ENCODE assay signal across 10 cellular contexts in the genomic region with DNA sequence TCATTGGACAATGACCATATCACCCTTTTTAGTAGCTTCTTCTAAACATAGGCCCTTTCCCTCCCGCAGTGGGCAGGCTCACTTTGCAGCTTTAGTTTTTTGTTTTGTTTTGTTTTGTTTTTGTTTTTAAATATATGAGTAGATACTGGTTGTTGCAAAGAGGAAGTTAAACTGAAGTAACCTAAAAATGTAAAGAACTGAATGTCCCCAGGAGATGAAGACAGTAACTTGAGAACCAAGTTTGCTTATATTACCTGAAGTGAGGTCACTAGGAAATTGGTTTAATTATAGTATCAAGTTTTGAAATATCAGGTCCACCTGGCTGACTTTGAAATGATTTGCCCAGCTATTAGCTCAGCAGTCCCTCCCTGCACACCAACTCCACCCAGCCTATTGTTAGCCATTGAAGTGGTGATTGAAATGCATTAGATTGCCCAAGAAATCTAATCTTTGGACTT. TPM values are rescaled to one million over a fixed set of nuclear protein-coding genes. Genes with fewer than 3 reads are reported as not detected.
DNase-seq lines count a peak whose midpoint lies in the region; ATAC-seq, FAIRE-seq and TF ChIP-seq lines count a peak whose summit lies in the region.
"Had no signal": no experiment of that assay in that cellular context is flagged by ENCODE, and none has a peak within 500 bp of the region (broad histone marks: within the 10 kb centered on the region; RNA-seq: fewer than 3 reads in every experiment).

No MANE protein-coding gene starts in this region.

- dilution Hi-C loops in IMR-90 (cut with HindIII; ENCODE audit: low sequenced_read_pairs, unreplicated experiment), result no loop called here

- H2BK15ac ChIP-seq in IMR-90 (ENCODE audit: low read depth, low read length), result no peak overlapping the region

- DNase-seq in NCI-H2029 (lab: John Stamatoyannopoulos, UW), result peak; percentile 59
- DNase-seq in NCI-H2029 treated with DMSO at 0.1 percent for 48 hours (lab: John Stamatoyannopoulos, UW), result no peak
- no peak for DNase-seq in IMR-90
- DNase-seq in GM12878 (ENCODE audit: low read depth, low spot score), result no peak
- no peak for DNase-seq in spleen
- DNase-seq in HUDEP-2 (lab: John Stamatoyannopoulos, UW; ENCODE audit: unreplicated experiment in 76 of 76), result no peak
- DNase-seq in EL, result no peak
- DNase-seq in NCI-H1092 treated with DMSO at 0.1 percent for 48 hours (lab: John Stamatoyannopoulos, UW), result no peak
- DNase-seq: NCI-H345 had no signal

- TF ChIP-seq EP300 in GM12878 (IDR thresholded peaks at IDR 0.05; ENCODE audit: borderline replicate concordance in 1 of 2, control insufficient read depth in 1 of 2, low read depth in 2 of 2, low read length in 2 of 2), result no peak

- H3K36me3 ChIP-seq in IMR-90 (ENCODE audit: control insufficient read depth, insufficient read depth, low read length) (no peaks in the 10 kb centered on the region), GM12878 (ENCODE audit: control insufficient read depth in 2 of 2, insufficient read depth in 2 of 2, low read length in 1 of 2) (peaks cover 2 to 8% of the 10 kb centered on the region in 2 experiments; a peak in 3 of 4 replicates), spleen (peaks cover 0 to 33% (median 0%) of the 10 kb centered on the region in 6 donors)

- peaks cover 99% of the 10 kb centered on the region for H3K79me2 ChIP-seq in GM12878 (ENCODE audit: control insufficient read depth, insufficient read depth, low read length)

- H3K4ac ChIP-seq in IMR-90 (ENCODE audit: low read depth, low read length), result no peak overlapping the region

- CTCF ChIA-PET in IMR-90 (lab: Yijun Ruan, JAX), result interaction anchor here (0.8 to 1.6 kb wide), 3 partner anchors 9 to 53 kb away, joined by 3 to 5 read pairs (median 4); no protein-coding TSS in a partner anchor
- CTCF ChIA-PET in GM12878 (lab: Yijun Ruan, JAX), result interaction anchor here (0.6 to 18.7 kb wide), 7 partner anchors 10 to 997 kb away, joined by 3 to 271 read pairs (median 5); no protein-coding TSS in a partner anchor

- H3K9me1 ChIP-seq in IMR-90 (ENCODE audit: insufficient read depth, low read length), result peaks cover 12% of the 10 kb centered on the region

- H3K9ac ChIP-seq in IMR-90 (ENCODE audit: low read depth, low read length), result no peak overlapping the region
- H3K9ac ChIP-seq in GM12878 (ENCODE audit: control insufficient read depth, insufficient read depth, low read length), result no peak overlapping the region

- RAD21 ChIA-PET in GM12878 (lab: Charles Lee; ENCODE audit: unreplicated experiment), result interaction anchor here (0.9 to 1.6 kb wide), 7 partner anchors 9 to 77 kb away, joined by 3 to 12 read pairs (median 5); a partner anchor contains a TSS

- POLR2A ChIA-PET in IMR-90 (lab: Charles Lee; ENCODE audit: unreplicated experiment) (no interaction called here), GM12878 (lab: Charles Lee) (interaction anchor here (1.5 to 15.7 kb wide), 4 partner anchors 7 to 13 kb away, joined by 3 to 243 read pairs (median 29); no protein-coding TSS in a partner anchor)

- H3K4me3 ChIP-seq in IMR-90 (ENCODE audit: insufficient read depth, low read depth, low read length), result no peak overlapping the region
- peak overlapping the region; percentile 8; the same call in 1 of the 2 replicates for H3K4me3 ChIP-seq in GM12878
- H3K4me3 ChIP-seq in spleen, result peak overlapping the region in 2 of 8 donors; percentile 3 to 97

- in situ Hi-C loops in IMR-90 (cut with MboI; ENCODE audit: low sequenced_read_pairs) (no loop called here), GM12878 (cut with MboI) (no loop called here)

- no peak overlapping the region for H3K56ac ChIP-seq in IMR-90 (ENCODE audit: extremely low read depth, insufficient read depth, low read length)

- no peak overlapping the region for H3K14ac ChIP-seq in IMR-90 (replicated peaks; ENCODE audit: low read depth, low read length)

- no peak overlapping the region for H4K8ac ChIP-seq in IMR-90 (ENCODE audit: low read depth in 2 of 2, low read length in 2 of 2)

- H4K5ac ChIP-seq in IMR-90 (ENCODE audit: low read depth, low read length), result no peak overlapping the region

- H3K27ac ChIP-seq in IMR-90 (ENCODE audit: insufficient read depth, low read length) (no peak overlapping the region), GM12878 (ENCODE audit: control insufficient read depth, insufficient read depth) (peak overlapping the region; percentile 56), spleen (peak overlapping the region; percentile 95 to 100 (median 98))

- TF ChIP-seq POLR2A in IMR-90 (IDR thresholded peaks at IDR 0.05; ENCODE audit: low read depth, low read length), result 0 out of 2 replicates have a peak, but pooled peaks have one; percentile 3
- TF ChIP-seq POLR2A in GM12878 (IDR thresholded peaks at IDR 0.05; ENCODE audit: low read depth, low read length), result no peak
- peak in 2 of 3 donors; percentile 61 to 64 for TF ChIP-seq POLR2A in spleen (IDR thresholded peaks at IDR 0.05)

- no peak for TF ChIP-seq RAD21 in IMR-90 (IDR thresholded peaks at IDR 0.05; ENCODE audit: low read length)
- TF ChIP-seq RAD21 in GM12878 (IDR thresholded peaks at IDR 0.05; ENCODE audit: insufficient read depth, low read depth, low read length), result no peak

- H2AFZ ChIP-seq in IMR-90 (replicated peaks; ENCODE audit: low read length, poor library complexity) (no peak overlapping the region), GM12878 (ENCODE audit: control insufficient read depth, low read depth, low read length) (no peak overlapping the region)

- H2BK120ac ChIP-seq in IMR-90 (ENCODE audit: low read depth, low read length), result no peak overlapping the region

- no CpG with 5 or more reads among the region's 1 CpG for WGBS in IMR-90 (ENCODE audit: extremely low coverage in 2 of 2, insufficient read length in 1 of 2), 2 experiments
- WGBS in GM12878 (ENCODE audit: insufficient coverage, insufficient replicate concordance, low lambda C conversion rate, missing lambda C conversion rate), result 0% methylated on average over 1 of the region's 1 CpG
- 56 to 78% (median 68%) methylated on average over 1 of the region's 1 CpG for WGBS in spleen, 5 donors

- H2BK5ac ChIP-seq in IMR-90 (ENCODE audit: low read depth, low read length, poor library complexity, severe bottlenecking), result no peak overlapping the region

- peak; percentile 31 for FAIRE-seq in GM12878 (lab: Jason Lieb, UNC)
- FAIRE-seq: A204.1 had no signal

- H3K27me3 ChIP-seq in IMR-90 (ENCODE audit: control insufficient read depth, insufficient read depth, low read length) (no peaks in the 10 kb centered on the region), GM12878 (replicated peaks in 1 of 2; ENCODE audit: control insufficient read depth in 2 of 2, insufficient read depth in 2 of 2, low read length in 1 of 2) (no peaks in the 10 kb centered on the region), spleen (replicated peaks in 1 of 7) (no peaks in the 10 kb centered on the region)

- 0 out of 2 replicates have a peak overlapping the region, but pooled peaks have one; percentile 8 for H2AK5ac ChIP-seq in IMR-90 (ENCODE audit: low read depth, low read length)

- H4K91ac ChIP-seq in IMR-90 (ENCODE audit: insufficient read depth, low read depth, low read length), result no peak overlapping the region

- SMC1A ChIA-PET in GM12878 (lab: Charles Lee; ENCODE audit: uncharacterized antibody, unreplicated experiment), result interaction anchor here (0.9 to 18.1 kb wide), 6 partner anchors 9 to 73 kb away, joined by 3 to 426 read pairs (median 16); a partner anchor contains a TSS

- peaks cover 13% of the 10 kb centered on the region for H3K4me1 ChIP-seq in IMR-90 (ENCODE audit: control insufficient read depth, insufficient read depth, low read length)
- peaks cover 75% of the 10 kb centered on the region for H3K4me1 ChIP-seq in GM12878 (ENCODE audit: control insufficient read depth, insufficient read depth, low read length)
- H3K4me1 ChIP-seq in spleen, result peaks cover 66 to 100% (median 98%) of the 10 kb centered on the region in 6 donors

- no peak overlapping the region for H3K23ac ChIP-seq in IMR-90 (ENCODE audit: low read depth, low read length)

- no peak overlapping the region for H2AK9ac ChIP-seq in IMR-90 (replicated peaks; ENCODE audit: low read depth, low read length, poor library complexity)

- no peak overlapping the region for H3K4me2 ChIP-seq in IMR-90 (ENCODE audit: low read depth, low read length)
- H3K4me2 ChIP-seq in GM12878 (ENCODE audit: control insufficient read depth, insufficient read depth), result peak overlapping the region; percentile 83

- BruUV-seq in IMR-90 (replicated peaks; lab: Mats Ljungman, UMichigan) (no TSS peak), GM12878 (replicated peaks; lab: Mats Ljungman, UMichigan) (TSS peak; percentile 8)

- H3K79me1 ChIP-seq in IMR-90 (ENCODE audit: low read depth in 1 of 2, low read length in 2 of 2), result peaks cover 22 to 69% of the 10 kb centered on the region in 2 experiments

- H3K9me3 ChIP-seq in IMR-90 (ENCODE audit: control insufficient read depth, insufficient read depth, low read length), result no peaks in the 10 kb centered on the region
- H3K9me3 ChIP-seq in GM12878 (replicated peaks; ENCODE audit: control insufficient read depth, insufficient read depth, low read length), result no peaks in the 10 kb centered on the region
- no peaks in the 10 kb centered on the region for H3K9me3 ChIP-seq in spleen

- H4K20me1 ChIP-seq in IMR-90 (ENCODE audit: insufficient read depth, low read length), result peaks cover 32% of the 10 kb centered on the region; the same call in 1 of the 2 replicates
- no peaks in the 10 kb centered on the region; the same call in 1 of the 2 replicates for H4K20me1 ChIP-seq in GM12878 (ENCODE audit: control insufficient read depth, insufficient read depth)

- ATAC-seq in IMR-90 (ENCODE audit: low read depth) (no peak), GM12878 (peak; percentile 33)

- TF ChIP-seq CTCF in IMR-90 (conservative IDR thresholded peaks at IDR 0.05; ENCODE audit: low read depth, low read length) (no peak), GM12878 (IDR thresholded peaks at IDR 0.05 in 2 of 3, conservative IDR thresholded peaks at IDR 0.05 in 1 of 3; ENCODE audit: control insufficient read depth in 2 of 3, extremely low read depth in 1 of 3, insufficient read depth in 1 of 3, low read depth in 3 of 3, low read length in 3 of 3) (no peak), spleen (IDR thresholded peaks at IDR 0.05 in 8 of 11, conservative IDR thresholded peaks at IDR 0.05 in 3 of 11) (no peak)

- no peak overlapping the region for H2BK20ac ChIP-seq in IMR-90 (ENCODE audit: low read depth, low read length)

- H3K18ac ChIP-seq in IMR-90 (ENCODE audit: low read depth, low read length), result no peak overlapping the region

- intact Hi-C loops in IMR-90 (cut with micrococcal nuclease), result no loop called here
- intact Hi-C loops in GM12878 (cut with micrococcal nuclease; ENCODE audit: unreplicated experiment), result no loop called here
- intact Hi-C loops in spleen (cut with DNase I; ENCODE audit: low total_unique reads), result no loop called here

RNA-seq across cellular contexts. Expression of a gene that starts 18.2 kb away (rescaled TPM):
- total RNA-seq in IMR-90 (2012; rRNA removed), result 30.1 and 33.6 TPM in 2 replicates
- polyA plus RNA-seq in IMR-90 (2012; rRNA removed), result 29.1 and 31.0 TPM in 2 replicates
- 15.8 and 20.4 TPM in 2 replicates for polyA plus RNA-seq in IMR-90 (2012; cell fraction: cytosol; rRNA removed)
- 20.5 and 30.1 TPM in 2 replicates for polyA plus RNA-seq in IMR-90 (2012; cell fraction: nucleus; rRNA removed; ENCODE audit: low replicate concordance)
- total RNA-seq in GM12878 (2013; cell fraction: nucleolus; rRNA removed), result 113 and 116 TPM in 2 replicates
- 103 and 107 TPM in 2 replicates for total RNA-seq in GM12878 (2014; rRNA removed)
- total RNA-seq in GM12878 (2014; rRNA removed; fragmentation: Illumina TruSeq; extraction: Trizol), result 92.9 and 97.1 TPM in 2 replicates
- 115 and 121 TPM in 2 replicates for total RNA-seq in GM12878 (2021)
- 97.2 TPM for polyA plus RNA-seq in GM12878 (2011; ENCODE audit: low read depth)
- 103 and 120 TPM in 2 replicates for polyA plus RNA-seq in GM12878 (2011; rRNA removed)
- 116 and 137 TPM in 2 replicates for polyA plus RNA-seq in GM12878 (2011; cell fraction: cytosol; rRNA removed)
- polyA plus RNA-seq in GM12878 (2011; cell fraction: nucleus; rRNA removed), result 79.9 and 86.8 TPM in 2 replicates
- 109 and 156 TPM in 2 replicates for polyA plus RNA-seq in GM12878 (2012)
- polyA plus RNA-seq in GM12878 (2014; fragmentation: Illumina TruSeq; extraction: Trizol), result 177 and 223 TPM in 2 replicates
- polyA plus RNA-seq in GM12878 (2014; fragmentation: Nextera tagmentation; extraction: Ambion mirVana), result 10 to 100 TPM; 33.4 to 42.4 TPM
- polyA plus RNA-seq in GM12878 (2014; rRNA removed), result 98.3 and 107 TPM in 2 replicates
- 100 to 1,000 TPM in 1 of 2 experiments, 10 to 100 TPM in 1; 92.1 to 108 TPM for polyA plus RNA-seq in GM12878 (2016; fragmentation: Nextera tagmentation; extraction: Ambion mirVana)
- 136 and 166 TPM in 2 replicates for polyA minus RNA-seq in GM12878 (2011; rRNA and poly(A)+ RNA removed)
- polyA minus RNA-seq in GM12878 (2011; cell fraction: cytosol; rRNA and poly(A)+ RNA removed), result 42.6 and 47.7 TPM in 2 replicates
- 26.1 and 37.2 TPM in 2 replicates for polyA minus RNA-seq in GM12878 (2011; cell fraction: nucleus; rRNA and poly(A)+ RNA removed)
- total RNA-seq in spleen, result 100 to 1,000 TPM; 120 to 435 (median 252) TPM
- polyA plus RNA-seq in spleen, result 100 to 1,000 TPM; 135 to 196 (median 148) TPM

RNA-seq across cellular contexts. Expression of a gene that starts 58.6 kb away (rescaled TPM):
- total RNA-seq in IMR-90 (2012; rRNA removed) (6.8 and 8.1 TPM in 2 replicates), GM12878 (2014; rRNA removed) (3.5 and 4.4 TPM in 2 replicates), GM12878 (2014; rRNA removed; fragmentation: Illumina TruSeq; extraction: Trizol) (5.7 and 6.6 TPM in 2 replicates), GM12878 (2021) (4.4 and 4.7 TPM in 2 replicates), spleen (1 to 10 TPM; 1.9 to 5.0 (median 2.6) TPM)
- polyA plus RNA-seq in IMR-90 (2012; rRNA removed) (2.2 and 3.1 TPM in 2 replicates), GM12878 (2011; rRNA removed) (5.4 and 8.3 TPM in 2 replicates), GM12878 (2014; fragmentation: Illumina TruSeq; extraction: Trizol) (5.4 and 6.1 TPM in 2 replicates), GM12878 (2014; fragmentation: Nextera tagmentation; extraction: Ambion mirVana) (1 to 10 TPM; 1.3 to 1.4 TPM), GM12878 (2014; rRNA removed) (2.7 TPM in 2 replicates), GM12878 (2016; fragmentation: Nextera tagmentation; extraction: Ambion mirVana) (1 to 10 TPM; 3.1 to 3.3 TPM), spleen (1 to 10 TPM in 1 of 3 donors, under 1 TPM in 2; 0.80 to 1.0 (median 0.96) TPM)
- polyA plus RNA-seq in IMR-90 (2012; cell fraction: cytosol; rRNA removed), result 0.69 and 0.91 TPM in 2 replicates
- polyA plus RNA-seq in IMR-90 (2012; cell fraction: nucleus; rRNA removed; ENCODE audit: low replicate concordance), result 0.83 and 3.1 TPM in 2 replicates
- 13.7 and 13.8 TPM in 2 replicates for total RNA-seq in GM12878 (2013; cell fraction: nucleolus; rRNA removed)
- 1.2 TPM for polyA plus RNA-seq in GM12878 (2011; ENCODE audit: low read depth)
- polyA plus RNA-seq in GM12878 (2011; cell fraction: cytosol; rRNA removed), result 2.4 and 2.5 TPM in 2 replicates
- polyA plus RNA-seq in GM12878 (2011; cell fraction: nucleus; rRNA removed), result 4.1 and 4.3 TPM in 2 replicates
- polyA plus RNA-seq in GM12878 (2012), result 2.2 and 2.3 TPM in 2 replicates
- polyA minus RNA-seq in GM12878 (2011; rRNA and poly(A)+ RNA removed), result 5.0 and 5.2 TPM in 2 replicates
- 1.8 and 2.0 TPM in 2 replicates for polyA minus RNA-seq in GM12878 (2011; cell fraction: cytosol; rRNA and poly(A)+ RNA removed)
- polyA minus RNA-seq in GM12878 (2011; cell fraction: nucleus; rRNA and poly(A)+ RNA removed), result 2.4 and 4.2 TPM in 2 replicates
